ENCODE assay signal across 11 cellular contexts in genomic region chr15:29819979-29820801, GRCh38. TPM values are rescaled to one million over a fixed set of nuclear protein-coding genes. Genes with fewer than 3 reads are reported as not detected.
DNase-seq lines count a peak whose midpoint lies in the region; ATAC-seq and TF ChIP-seq lines count a peak whose summit lies in the region.
"Had no signal": no experiment of that assay in that cellular context is flagged by ENCODE, and none has a peak within 500 bp of the region (broad histone marks: within the 10 kb centered on the region; RNA-seq: fewer than 3 reads in every experiment).

No MANE protein-coding gene starts in this region.

- intact Hi-C loops in Caco-2 (cut with micrococcal nuclease; ENCODE audit: unreplicated experiment) = loop anchor here (2.0 to 5.0 kb wide), 2 partner anchors 42 to 83 kb away; no protein-coding TSS in a partner anchor
- intact Hi-C loops in mucosa of descending colon (cut with DNase I, micrococcal nuclease) = no loop called here
- intact Hi-C loops in CD4-positive, alpha-beta memory T cell (cut with micrococcal nuclease) = no loop called here

- ATAC-seq in foreskin keratinocyte = no peak
- ATAC-seq in mucosa of descending colon = no peak

- H3K9me3 Mint-ChIP-seq in Caco-2 (ENCODE audit: unreplicated experiment) = no peaks in the 10 kb centered on the region
- H3K9me3 Mint-ChIP-seq in CD4-positive, alpha-beta memory T cell = peaks cover 0 to 56% (median 37%) of the 10 kb centered on the region in 8 donors

- H3K4me3 Mint-ChIP-seq in Caco-2 (ENCODE audit: unreplicated experiment) = peak overlapping the region; percentile 93
- H3K4me3 Mint-ChIP-seq in CD4-positive, alpha-beta memory T cell = peak overlapping the region in 1 of 8 donors; percentile 34

- H3K36me3 Mint-ChIP-seq in Caco-2 (ENCODE audit: insufficient read depth, unreplicated experiment) = peaks cover 60% of the 10 kb centered on the region
- peaks cover 4% of the 10 kb centered on the region in 2 donors for H3K36me3 Mint-ChIP-seq in CD4-positive, alpha-beta memory T cell

- peaks cover 25% of the 10 kb centered on the region for H3K4me1 Mint-ChIP-seq in Caco-2 (ENCODE audit: low read depth, unreplicated experiment)
- H3K4me1 Mint-ChIP-seq in CD4-positive, alpha-beta memory T cell = peaks cover 1 to 14% (median 10%) of the 10 kb centered on the region in 4 donors

- no peaks in the 10 kb centered on the region for H3K27me3 Mint-ChIP-seq in Caco-2 (ENCODE audit: insufficient read depth, unreplicated experiment)
- peaks cover 27 to 35% of the 10 kb centered on the region in 2 donors for H3K27me3 Mint-ChIP-seq in CD4-positive, alpha-beta memory T cell

- POLR2A ChIA-PET in Caco-2 (lab: Charles Lee) = interaction anchor here (0.6 to 5.4 kb wide), 4 partner anchors 18 to 104 kb away, joined by 3 to 133 read pairs (median 6); no protein-coding TSS in a partner anchor
- POLR2A ChIA-PET in CD4-positive, alpha-beta memory T cell (lab: Charles Lee; ENCODE audit: partially characterized antibody) = no interaction called here

- H3K4me3 ChIP-seq in Caco-2 (ENCODE audit: low read depth, low read length) (peak overlapping the region; percentile 80), WERI-Rb-1 (ENCODE audit: low read depth, low read length) (peak overlapping the region; percentile 89), mucosa of descending colon (no peak overlapping the region)
- no peak overlapping the region for H3K4me3 ChIP-seq in CD4-positive, alpha-beta memory T cell (ENCODE audit: low read length in 2 of 2)

- no peak overlapping the region for H3K27ac ChIP-seq in WERI-Rb-1
- H3K27ac ChIP-seq in foreskin keratinocyte = peak overlapping the region; percentile 80
- no peak overlapping the region for H3K27ac ChIP-seq in CD4-positive, alpha-beta memory T cell (ENCODE audit: low read depth, low read length)

- H3K4me1 ChIP-seq in Caco-2 = peaks cover 31% of the 10 kb centered on the region
- H3K4me1 ChIP-seq in foreskin keratinocyte = peaks cover 22% of the 10 kb centered on the region
- peaks cover 12% of the 10 kb centered on the region for H3K4me1 ChIP-seq in mucosa of descending colon (ENCODE audit: low read depth)
- H3K4me1 ChIP-seq in CD4-positive, alpha-beta memory T cell (ENCODE audit: insufficient read depth, low read length) = peaks cover 11% of the 10 kb centered on the region

- H3K27me3 ChIP-seq in Caco-2 (replicated peaks; ENCODE audit: control insufficient read depth, insufficient read depth, low read length) = no peaks in the 10 kb centered on the region
- no peaks in the 10 kb centered on the region for H3K27me3 ChIP-seq in WERI-Rb-1 (ENCODE audit: insufficient read depth, low read depth, severe bottlenecking)
- no peaks in the 10 kb centered on the region for H3K27me3 ChIP-seq in foreskin keratinocyte
- H3K27me3 ChIP-seq in CD4-positive, alpha-beta memory T cell (ENCODE audit: insufficient read depth, low read length) = peaks cover 28% of the 10 kb centered on the region

- no peak for DNase-seq in Caco-2
- DNase-seq in WERI-Rb-1 = no peak
- no peak for DNase-seq in foreskin keratinocyte
- DNase-seq in pons (ENCODE audit: low spot score) = peak; percentile 69
- DNase-seq in mucosa of descending colon = no peak
- no peak for DNase-seq in CD4-positive, alpha-beta memory T cell
- DNase-seq in anterior cingulate cortex (lab: John Stamatoyannopoulos, UW) = no peak
- no peak for DNase-seq in NCI-H1105 treated with DMSO at 0.1 percent for 48 hours (lab: John Stamatoyannopoulos, UW)
- DNase-seq: COR-L47; naive B cell; stimulated activated CD8-positive, alpha-beta memory T cell treated with anti-CD3 and anti-CD28 coated beads, Interleukin-4, amount 100 ng/mL, for 48 hours had no signal

- no TSS peak for BruUV-seq in Caco-2 (replicated peaks; lab: Mats Ljungman, UMichigan)

- H3K27ac Mint-ChIP-seq in Caco-2 (ENCODE audit: unreplicated experiment) = peak overlapping the region; percentile 97
- no peak overlapping the region for H3K27ac Mint-ChIP-seq in CD4-positive, alpha-beta memory T cell
- H3K27ac Mint-ChIP-seq: naive B cell had no signal

- TF ChIP-seq CTCF in Caco-2 (IDR thresholded peaks at IDR 0.05; ENCODE audit: insufficient read depth in 1 of 2, low read depth in 1 of 2, low read length in 1 of 2, severe bottlenecking in 1 of 2, unreplicated experiment in 1 of 2) = no peak
- TF ChIP-seq CTCF in WERI-Rb-1 (IDR thresholded peaks at IDR 0.05; ENCODE audit: low read depth, low read length) = no peak
- no peak for TF ChIP-seq CTCF in foreskin keratinocyte (conservative IDR thresholded peaks at IDR 0.05)
- TF ChIP-seq CTCF in mucosa of descending colon (IDR thresholded peaks at IDR 0.05) = no peak

- H3K9me3 ChIP-seq in Caco-2 = no peaks in the 10 kb centered on the region
- no peaks in the 10 kb centered on the region for H3K9me3 ChIP-seq in WERI-Rb-1 (ENCODE audit: severe bottlenecking)
- H3K9me3 ChIP-seq in mucosa of descending colon = no peaks in the 10 kb centered on the region
- H3K9me3 ChIP-seq in CD4-positive, alpha-beta memory T cell (ENCODE audit: control insufficient read depth in 1 of 2, low read length in 2 of 2) = no peaks in the 10 kb centered on the region

- H3K36me3 ChIP-seq in Caco-2 (ENCODE audit: control insufficient read depth, insufficient read depth, low read length) (no peaks in the 10 kb centered on the region), WERI-Rb-1 (peaks cover 2% of the 10 kb centered on the region), mucosa of descending colon (ENCODE audit: low read depth) (no peaks in the 10 kb centered on the region)
- no peaks in the 10 kb centered on the region for H3K36me3 ChIP-seq in CD4-positive, alpha-beta memory T cell (ENCODE audit: insufficient read depth, low read length)

- CTCF ChIA-PET in Caco-2 (lab: Charles Lee) = interaction anchor here (0.6 to 4.4 kb wide), 3 partner anchors 72 to 105 kb away, joined by 3 to 85 read pairs (median 3); no protein-coding TSS in a partner anchor
- CTCF ChIA-PET in CD4-positive, alpha-beta memory T cell (lab: Charles Lee; ENCODE audit: partially characterized antibody) = no interaction called here

RNA-seq across cellular contexts. Expression of gene TJP1, which starts 2.1 kb away (rescaled TPM):
- 179 and 181 TPM in 2 replicates for total RNA-seq in Caco-2 (2022)
- total RNA-seq in foreskin keratinocyte = 94.0 and 98.3 TPM in 2 replicates
- 13.8 and 17.6 TPM in 2 replicates for polyA plus RNA-seq in foreskin keratinocyte
- total RNA-seq in mucosa of descending colon = 100 to 1,000 TPM in 1 of 3 donors, 10 to 100 TPM in 2; 78.8 to 129 (median 86.9) TPM
- total RNA-seq in CD4-positive, alpha-beta memory T cell = not detected
- polyA plus RNA-seq in CD4-positive, alpha-beta memory T cell = not detected

Comparison
In these comparisons a context has a peak if more than half of its experiments do, and no peak if none do; other contexts are left out.
1. H3K4me3 ChIP-seq: peak in Caco-2 (single experiment) and WERI-Rb-1 (single experiment); none in mucosa of descending colon (single experiment) and CD4-positive, alpha-beta memory T cell (0 of 2).
2. RNA of gene TJP1, which starts 2.1 kb away (total RNA-seq): 179 to 181 TPM in Caco-2, 94.0 to 98.3 TPM in foreskin keratinocyte and 78.8 to 129 TPM in mucosa of descending colon; not detected in CD4-positive, alpha-beta memory T cell; every median in the first group is over 10 times any median in the second.